17 cellular contexts compared by ENCODE assay signal in genomic region chr13:27104606-27105005, GRCh38.
DNase-seq lines count a peak whose midpoint lies in the region; ATAC-seq, FAIRE-seq and TF ChIP-seq lines count a peak whose summit lies in the region.
"Had no signal": no experiment of that assay in that cellular context is flagged by ENCODE, and none has a peak within 500 bp of the region (broad histone marks: within the 10 kb centered on the region; RNA-seq: fewer than 3 reads in every experiment).

No MANE protein-coding gene starts in this region.

- BruUV-seq in HepG2 (replicated peaks; lab: Mats Ljungman, UMichigan) (no TSS peak), K562 (replicated peaks; lab: Mats Ljungman, UMichigan) (no TSS peak)

- no peaks in the 10 kb centered on the region for H4K20me1 ChIP-seq in HepG2 (ENCODE audit: insufficient read depth, low read length)
- H4K20me1 ChIP-seq in K562 (replicated peaks; ENCODE audit: control insufficient read depth, insufficient read depth, low read length) = no peaks in the 10 kb centered on the region

- H3K79me2 ChIP-seq in HepG2 (ENCODE audit: insufficient read depth, low read length) = no peaks in the 10 kb centered on the region
- 0 out of 3 replicates have a peak, but pooled peaks cover 4% of the 10 kb centered on the region for H3K79me2 ChIP-seq in K562 (ENCODE audit: control insufficient read depth, insufficient read depth, low read length)

- no peaks in the 10 kb centered on the region for H3K27me3 ChIP-seq in HepG2 (ENCODE audit: control insufficient read depth in 1 of 2, insufficient read depth in 2 of 2, low read length in 2 of 2)
- no peaks in the 10 kb centered on the region for H3K27me3 ChIP-seq in right lobe of liver
- no peaks in the 10 kb centered on the region for H3K27me3 ChIP-seq in K562 (ENCODE audit: control insufficient read depth in 2 of 2, insufficient read depth in 2 of 2, low read length in 2 of 2)
- H3K27me3 ChIP-seq: BE2C had no signal

- no peak for TF ChIP-seq RAD21 in HepG2 (CRISPR knock-in tag; IDR thresholded peaks at IDR 0.05)
- TF ChIP-seq RAD21 in K562 (CRISPR knock-in tag; conservative IDR thresholded peaks at IDR 0.05 in 1 of 2, IDR thresholded peaks at IDR 0.05 in 1 of 2) = no peak

- TF ChIP-seq POLR2A in HepG2 (IDR thresholded peaks at IDR 0.05; ENCODE audit: insufficient read depth in 1 of 2, low read depth in 2 of 2, low read length in 2 of 2) (no peak), right lobe of liver (IDR thresholded peaks at IDR 0.05) (no peak), K562 (conservative IDR thresholded peaks at IDR 0.05) (no peak)

- no peaks in the 10 kb centered on the region for H3K9me3 ChIP-seq in HepG2 (ENCODE audit: low read length)
- no peaks in the 10 kb centered on the region for H3K9me3 ChIP-seq in right lobe of liver
- no peaks in the 10 kb centered on the region for H3K9me3 ChIP-seq in K562 (replicated peaks; ENCODE audit: control insufficient read depth, insufficient read depth, low read depth, low read length)
- H3K9me3 ChIP-seq: BE2C, Caco-2 had no signal

- DNase-seq in HepG2 (ENCODE audit: low spot score) (no peak), right lobe of liver (no peak), K562 (ENCODE audit: extremely low read depth in 1 of 4, low spot score in 3 of 4) (no peak), epithelial cell of proximal tubule (ENCODE audit: low read depth) (peak; percentile 22), cerebellar nuclear complex (lab: John Stamatoyannopoulos, UW) (no peak), head of caudate nucleus (no peak), NCI-H1694 (lab: John Stamatoyannopoulos, UW) (no peak)
- DNase-seq: BE2C; Caco-2; CD8-positive, alpha-beta memory T cell; DND-41; GDM1; H9 had no signal

- no peaks in the 10 kb centered on the region for H3K9me1 ChIP-seq in K562 (ENCODE audit: control insufficient read depth, insufficient read depth, low read length)

- intact Hi-C loops in HepG2 (cut with micrococcal nuclease; ENCODE audit: unreplicated experiment) = no loop called here
- intact Hi-C loops in right lobe of liver (cut with DNase I) = no loop called here
- intact Hi-C loops in K562 (cut with micrococcal nuclease) = no loop called here
- intact Hi-C loops in head of caudate nucleus (cut with DNase I) = no loop called here

- TF ChIP-seq CTCF in HepG2 (CRISPR knock-in tag; IDR thresholded peaks at IDR 0.05) = no peak
- TF ChIP-seq CTCF in right lobe of liver (IDR thresholded peaks at IDR 0.05) = no peak
- no peak for TF ChIP-seq CTCF in K562 (IDR thresholded peaks at IDR 0.05 in 2 of 3, conservative IDR thresholded peaks at IDR 0.05 in 1 of 3; ENCODE audit: insufficient read depth in 2 of 3, low read depth in 1 of 3, low read length in 3 of 3)
- TF ChIP-seq CTCF in epithelial cell of proximal tubule (conservative IDR thresholded peaks at IDR 0.05; ENCODE audit: low read depth, low read length) = no peak

- H3K4me1 ChIP-seq in HepG2 (ENCODE audit: insufficient read depth, low read length) (no peaks in the 10 kb centered on the region), right lobe of liver (no peaks in the 10 kb centered on the region), K562 (replicated peaks in 1 of 2; ENCODE audit: control insufficient read depth in 2 of 2, insufficient read depth in 2 of 2, low read length in 2 of 2) (no peaks in the 10 kb centered on the region; a peak in 2 of 5 replicates)
- H3K4me1 ChIP-seq: Caco-2 had no signal

- TF ChIP-seq EP300 in HepG2 (IDR thresholded peaks at IDR 0.05; ENCODE audit: low read depth in 2 of 2, low read length in 2 of 2) (no peak), HepG2 (CRISPR knock-in tag; IDR thresholded peaks at IDR 0.05; ENCODE audit: borderline replicate concordance) (no peak), K562 (IDR thresholded peaks at IDR 0.05; ENCODE audit: low read length) (no peak)

- H3K27ac ChIP-seq in HepG2 (ENCODE audit: extremely low read length, insufficient read depth, low read length) (no peak overlapping the region), right lobe of liver (no peak overlapping the region), K562 (ENCODE audit: extremely low read depth, low read depth, low read length) (no peak overlapping the region)

- no peak overlapping the region for H3K4me2 ChIP-seq in HepG2 (ENCODE audit: low read depth, low read length)
- no peak overlapping the region for H3K4me2 ChIP-seq in K562 (ENCODE audit: insufficient read depth, low read length)
- H3K4me2 ChIP-seq: GM23338 had no signal

- H2AFZ ChIP-seq in HepG2 (ENCODE audit: low read length) (no peak overlapping the region), K562 (ENCODE audit: low read depth, low read length) (no peak overlapping the region)
- H2AFZ ChIP-seq: GM23338 had no signal

- in situ Hi-C loops in HepG2 (cut with HindIII; ENCODE audit: extremely low pct_ligation_motif_present, low pct_unique_long_range_greater_than_20kb) (no loop called here), K562 (cut with MboI) (no loop called here)

- POLR2A ChIA-PET in HepG2 (lab: Yijun Ruan, JAX) (no interaction called here), K562 (lab: Yijun Ruan, JAX) (no interaction called here)

- peaks cover 6 to 8% of the 10 kb centered on the region in 2 experiments; a peak in 2 of 5 replicates for H3K36me3 ChIP-seq in HepG2 (replicated peaks in 1 of 2; ENCODE audit: control insufficient read depth in 1 of 2, insufficient read depth in 2 of 2, low read length in 2 of 2)
- H3K36me3 ChIP-seq in right lobe of liver = peaks cover 0 to 3% (median 0%) of the 10 kb centered on the region in 4 donors
- H3K36me3 ChIP-seq in K562 (ENCODE audit: control insufficient read depth, insufficient read depth, low read length) = peaks cover 25% of the 10 kb centered on the region; the same call in 2 of the 3 replicates

- H3K4me3 ChIP-seq in HepG2 (replicated peaks in 1 of 3; ENCODE audit: insufficient read depth in 1 of 3, low read depth in 2 of 3, low read length in 3 of 3) = no peak overlapping the region
- no peak overlapping the region for H3K4me3 ChIP-seq in right lobe of liver
- H3K4me3 ChIP-seq in K562 = no peak overlapping the region
- no peak overlapping the region for H3K4me3 ChIP-seq in epithelial cell of proximal tubule (ENCODE audit: low read depth, low read length)
- H3K4me3 ChIP-seq: GM23338 had no signal

- no peak for FAIRE-seq in HepG2 (lab: Jason Lieb, UNC)
- FAIRE-seq in K562 (lab: Jason Lieb, UNC) = no peak
- FAIRE-seq: A204.1, GM12892, HTR-8/SVneo had no signal

- CTCF ChIA-PET in HepG2 (lab: Yijun Ruan, JAX; ENCODE audit: low intra/inter-chr PET ratio, low total read pairs) (no interaction called here), K562 (lab: Yijun Ruan, JAX; ENCODE audit: low intra/inter-chr PET ratio) (no interaction called here)

- WGBS in HepG2 (ENCODE audit: low lambda C conversion rate) = 73% methylated on average over 4 of the region's 4 CpGs
- 59% methylated on average over 4 of the region's 4 CpGs for WGBS in right lobe of liver (ENCODE audit: insufficient coverage, low coverage, low lambda C conversion rate, missing lambda C conversion rate)
- WGBS in K562 (ENCODE audit: insufficient coverage, low coverage, missing lambda C conversion rate) = 71% methylated on average over 4 of the region's 4 CpGs

- ATAC-seq in HepG2 (no peak), right lobe of liver (no peak), K562 (no peak)
- ATAC-seq: GM23338 had no signal

- no peak overlapping the region for H3K9ac ChIP-seq in HepG2 (ENCODE audit: insufficient read depth, low read depth, low read length)
- no peak overlapping the region for H3K9ac ChIP-seq in K562 (ENCODE audit: insufficient read depth in 1 of 2, low read depth in 2 of 2, low read length in 2 of 2)

TF ChIP-seq in HepG2, 621 proteins besides CTCF, POLR2A, EP300 and RAD21:
- TF ChIP-seq CEBPG (CRISPR knock-in tag; IDR thresholded peaks at IDR 0.05) = peak; percentile 25; the same call in 1 of the 2 replicates
- TF ChIP-seq TP53 (CRISPR knock-in tag; conservative IDR thresholded peaks at IDR 0.05) = no peak
- no peak for TF ChIP-seq ZBTB43 (CRISPR knock-in tag; conservative IDR thresholded peaks at IDR 0.05)
- no peak for TF ChIP-seq ZBTB38 (CRISPR knock-in tag; IDR thresholded peaks at IDR 0.05)
- TF ChIP-seq SMARCC2 (IDR thresholded peaks at IDR 0.05) = no peak
- TF ChIP-seq CEBPB (IDR thresholded peaks at IDR 0.05; ENCODE audit: borderline replicate concordance, low read depth, low read length) = peak; percentile 88

TF ChIP-seq in K562, 482 proteins besides CTCF, POLR2A, EP300 and RAD21:
- no peak for TF ChIP-seq ZBTB1 (CRISPR knock-in tag; IDR thresholded peaks at IDR 0.05; ENCODE audit: borderline replicate concordance, low read depth)
- TF ChIP-seq HSF4 (CRISPR knock-in tag; IDR thresholded peaks at IDR 0.05; ENCODE audit: borderline replicate concordance) = no peak
- TF ChIP-seq CEBPB (tag; IDR thresholded peaks at IDR 0.05) = peak; percentile 88
- TF ChIP-seq CEBPG (CRISPR knock-in tag; IDR thresholded peaks at IDR 0.05) = no peak
- TF ChIP-seq CEBPG (tag; conservative IDR thresholded peaks at IDR 0.05 in 1 of 2, IDR thresholded peaks at IDR 0.05 in 1 of 2) = peak; percentile 43 to 94

Comparison
In these comparisons a context has a peak if more than half of its experiments do, and no peak if none do; other contexts are left out.
1. Of the 241 proteins assayed by ChIP-seq in both HepG2 and K562: peak only in HepG2: none; only in K562: none; in both: CEBPB and CEBPG; in neither: 239.